Comparison of ENCODE assay signal across 1 cellular context in genomic region chr17:36697907-36698526, GRCh38.
TF ChIP-seq lines count a peak whose summit lies in the region.

No MANE protein-coding gene starts in this region.

TF ChIP-seq in H1, 55 proteins besides CTCF, POLR2A, EP300 and RAD21:
- peak in 1 of 2 experiments; percentile 81; a peak in 2 of 4 replicates for TF ChIP-seq SIN3A (conservative IDR thresholded peaks at IDR 0.05 in 1 of 2, IDR thresholded peaks at IDR 0.05 in 1 of 2; ENCODE audit: low read depth in 1 of 2, low read length in 2 of 2)
- TF ChIP-seq TAF1 (IDR thresholded peaks at IDR 0.05; ENCODE audit: low read depth, low read length): no peak
- no peak for TF ChIP-seq CHD1 (IDR thresholded peaks at IDR 0.05; ENCODE audit: low read depth, low read length)
- no peak for TF ChIP-seq SIRT6 (IDR thresholded peaks at IDR 0.05; ENCODE audit: low read length)
- no peak for TF ChIP-seq NRF1 (IDR thresholded peaks at IDR 0.05; ENCODE audit: low read depth, low read length)
- no peak for TF ChIP-seq SP2 (IDR thresholded peaks at IDR 0.05; ENCODE audit: low read length)
- no peak for TF ChIP-seq TEAD4 (IDR thresholded peaks at IDR 0.05; ENCODE audit: low read depth, low read length)
- TF ChIP-seq HDAC2 (IDR thresholded peaks at IDR 0.05; ENCODE audit: borderline replicate concordance in 1 of 2, low read depth in 2 of 2, low read length in 2 of 2): peak; percentile 34 to 91; a peak in 1 of 4 replicates
- TF ChIP-seq GABPA (IDR thresholded peaks at IDR 0.05; ENCODE audit: borderline replicate concordance, insufficient read depth, low read length): no peak
- no peak for TF ChIP-seq CEBPB (IDR thresholded peaks at IDR 0.05; ENCODE audit: low read depth, low read length)
- TF ChIP-seq TBP (IDR thresholded peaks at IDR 0.05; ENCODE audit: low read depth, low read length): no peak
- no peak for TF ChIP-seq SAP30 (IDR thresholded peaks at IDR 0.05; ENCODE audit: insufficient read depth, insufficient replicate concordance, low read length)
- no peak for TF ChIP-seq RNF2 (IDR thresholded peaks at IDR 0.05; ENCODE audit: borderline replicate concordance, low read depth, low read length, missing control alignments, poor library complexity, severe bottlenecking)
- TF ChIP-seq KDM4A (IDR thresholded peaks at IDR 0.05; ENCODE audit: low read depth, low read length, severe bottlenecking): no peak
- TF ChIP-seq GTF2F1 (IDR thresholded peaks at IDR 0.05; ENCODE audit: borderline replicate concordance, low read depth, low read length): no peak
